1 cellular context compared by ENCODE assay signal in genomic region chr3:41684802-41685740, GRCh38.
TF ChIP-seq lines count a peak whose summit lies in the region.

No MANE protein-coding gene starts in this region.

TF ChIP-seq in A549, 52 proteins besides CTCF, POLR2A, EP300 and RAD21 (continued from another document):
- TF ChIP-seq HMGXB4 (CRISPR knock-in tag; IDR thresholded peaks at IDR 0.05; ENCODE audit: borderline replicate concordance): no peak
- TF ChIP-seq ZC3H11A (IDR thresholded peaks at IDR 0.05): no peak
- no peak for TF ChIP-seq RFX5 (IDR thresholded peaks at IDR 0.05)
- TF ChIP-seq, protein P1, sequence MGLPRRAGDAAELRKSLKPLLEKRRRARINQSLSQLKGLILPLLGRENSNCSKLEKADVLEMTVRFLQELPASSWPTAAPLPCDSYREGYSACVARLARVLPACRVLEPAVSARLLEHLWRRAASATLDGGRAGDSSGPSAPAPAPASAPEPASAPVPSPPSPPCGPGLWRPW (IDR thresholded peaks at IDR 0.05): no peak
- no peak for TF ChIP-seq RNF2 (IDR thresholded peaks at IDR 0.05; ENCODE audit: borderline replicate concordance, low read depth)
- TF ChIP-seq, protein P2, sequence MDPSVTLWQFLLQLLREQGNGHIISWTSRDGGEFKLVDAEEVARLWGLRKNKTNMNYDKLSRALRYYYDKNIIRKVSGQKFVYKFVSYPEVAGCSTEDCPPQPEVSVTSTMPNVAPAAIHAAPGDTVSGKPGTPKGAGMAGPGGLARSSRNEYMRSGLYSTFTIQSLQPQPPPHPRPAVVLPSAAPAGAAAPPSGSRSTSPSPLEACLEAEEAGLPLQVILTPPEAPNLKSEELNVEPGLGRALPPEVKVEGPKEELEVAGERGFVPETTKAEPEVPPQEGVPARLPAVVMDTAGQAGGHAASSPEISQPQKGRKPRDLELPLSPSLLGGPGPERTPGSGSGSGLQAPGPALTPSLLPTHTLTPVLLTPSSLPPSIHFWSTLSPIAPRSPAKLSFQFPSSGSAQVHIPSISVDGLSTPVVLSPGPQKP (IDR thresholded peaks at IDR 0.05; ENCODE audit: low read depth, low read length): no peak
- no peak for TF ChIP-seq FOSB (CRISPR knock-in tag; IDR thresholded peaks at IDR 0.05)
- TF ChIP-seq, protein P3, sequence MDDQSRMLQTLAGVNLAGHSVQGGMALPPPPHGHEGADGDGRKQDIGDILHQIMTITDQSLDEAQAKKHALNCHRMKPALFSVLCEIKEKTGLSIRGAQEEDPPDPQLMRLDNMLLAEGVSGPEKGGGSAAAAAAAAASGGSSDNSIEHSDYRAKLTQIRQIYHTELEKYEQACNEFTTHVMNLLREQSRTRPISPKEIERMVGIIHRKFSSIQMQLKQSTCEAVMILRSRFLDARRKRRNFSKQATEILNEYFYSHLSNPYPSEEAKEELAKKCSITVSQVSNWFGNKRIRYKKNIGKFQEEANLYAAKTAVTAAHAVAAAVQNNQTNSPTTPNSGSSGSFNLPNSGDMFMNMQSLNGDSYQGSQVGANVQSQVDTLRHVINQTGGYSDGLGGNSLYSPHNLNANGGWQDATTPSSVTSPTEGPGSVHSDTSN (IDR thresholded peaks at IDR 0.05): no peak
- no peak for TF ChIP-seq BCL3 (IDR thresholded peaks at IDR 0.05)
- no peak for TF ChIP-seq MYC (IDR thresholded peaks at IDR 0.05; ENCODE audit: borderline replicate concordance, low read length)
